In the genomic region with DNA sequence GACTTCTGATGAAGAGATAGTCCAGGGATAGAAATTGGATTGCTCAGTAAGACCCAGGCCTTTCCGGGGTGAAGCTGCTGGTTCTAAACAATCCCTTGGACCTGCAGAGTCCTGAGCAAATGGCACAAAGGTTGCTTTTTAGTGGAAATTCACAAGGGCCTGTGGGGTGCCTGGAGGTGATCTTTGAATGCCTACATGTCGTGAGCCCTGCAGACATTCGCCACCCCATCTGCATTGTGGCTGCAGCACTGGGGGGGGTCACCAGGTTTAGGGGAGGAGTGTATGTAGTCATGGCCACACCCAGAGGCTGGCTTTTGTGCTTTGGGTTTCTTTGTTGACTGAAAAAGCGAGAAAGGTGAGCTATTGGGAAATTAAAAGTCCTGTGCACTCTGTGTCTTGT, we compare ENCODE assay signal across 1 cellular context.
TF ChIP-seq lines count a peak whose summit lies in the region.

No MANE protein-coding gene starts in this region.

TF ChIP-seq in WTC11, 78 proteins besides CTCF, POLR2A, EP300 and RAD21:
- TF ChIP-seq, protein P1, sequence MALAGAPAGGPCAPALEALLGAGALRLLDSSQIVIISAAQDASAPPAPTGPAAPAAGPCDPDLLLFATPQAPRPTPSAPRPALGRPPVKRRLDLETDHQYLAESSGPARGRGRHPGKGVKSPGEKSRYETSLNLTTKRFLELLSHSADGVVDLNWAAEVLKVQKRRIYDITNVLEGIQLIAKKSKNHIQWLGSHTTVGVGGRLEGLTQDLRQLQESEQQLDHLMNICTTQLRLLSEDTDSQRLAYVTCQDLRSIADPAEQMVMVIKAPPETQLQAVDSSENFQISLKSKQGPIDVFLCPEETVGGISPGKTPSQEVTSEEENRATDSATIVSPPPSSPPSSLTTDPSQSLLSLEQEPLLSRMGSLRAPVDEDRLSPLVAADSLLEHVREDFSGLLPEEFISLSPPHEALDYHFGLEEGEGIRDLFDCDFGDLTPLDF (CRISPR knock-in tag; IDR thresholded peaks at IDR 0.05) = no peak
- no peak for TF ChIP-seq SMAD3 (CRISPR knock-in tag; IDR thresholded peaks at IDR 0.05; ENCODE audit: borderline replicate concordance)
- no peak for TF ChIP-seq JUN (CRISPR knock-in tag; IDR thresholded peaks at IDR 0.05)
- no peak for TF ChIP-seq ZNF671 (CRISPR knock-in tag; IDR thresholded peaks at IDR 0.05)
- no peak for TF ChIP-seq FOXJ3 (CRISPR knock-in tag; IDR thresholded peaks at IDR 0.05; ENCODE audit: borderline replicate concordance)
- no peak for TF ChIP-seq ZNF121 (CRISPR knock-in tag; IDR thresholded peaks at IDR 0.05)
- no peak for TF ChIP-seq FOXK1 (CRISPR knock-in tag; IDR thresholded peaks at IDR 0.05)
- no peak for TF ChIP-seq NR1H2 (CRISPR knock-in tag; IDR thresholded peaks at IDR 0.05)
- TF ChIP-seq, protein P2, sequence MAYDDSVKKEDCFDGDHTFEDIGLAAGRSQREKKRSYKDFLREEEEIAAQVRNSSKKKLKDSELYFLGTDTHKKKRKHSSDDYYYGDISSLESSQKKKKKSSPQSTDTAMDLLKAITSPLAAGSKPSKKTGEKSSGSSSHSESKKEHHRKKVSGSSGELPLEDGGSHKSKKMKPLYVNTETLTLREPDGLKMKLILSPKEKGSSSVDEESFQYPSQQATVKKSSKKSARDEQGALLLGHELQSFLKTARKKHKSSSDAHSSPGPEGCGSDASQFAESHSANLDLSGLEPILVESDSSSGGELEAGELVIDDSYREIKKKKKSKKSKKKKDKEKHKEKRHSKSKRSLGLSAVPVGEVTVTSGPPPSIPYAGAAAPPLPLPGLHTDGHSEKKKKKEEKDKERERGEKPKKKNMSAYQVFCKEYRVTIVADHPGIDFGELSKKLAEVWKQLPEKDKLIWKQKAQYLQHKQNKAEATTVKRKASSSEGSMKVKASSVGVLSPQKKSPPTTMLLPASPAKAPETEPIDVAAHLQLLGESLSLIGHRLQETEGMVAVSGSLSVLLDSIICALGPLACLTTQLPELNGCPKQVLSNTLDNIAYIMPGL (CRISPR knock-in tag; IDR thresholded peaks at IDR 0.05) = no peak
- TF ChIP-seq, protein P3, sequence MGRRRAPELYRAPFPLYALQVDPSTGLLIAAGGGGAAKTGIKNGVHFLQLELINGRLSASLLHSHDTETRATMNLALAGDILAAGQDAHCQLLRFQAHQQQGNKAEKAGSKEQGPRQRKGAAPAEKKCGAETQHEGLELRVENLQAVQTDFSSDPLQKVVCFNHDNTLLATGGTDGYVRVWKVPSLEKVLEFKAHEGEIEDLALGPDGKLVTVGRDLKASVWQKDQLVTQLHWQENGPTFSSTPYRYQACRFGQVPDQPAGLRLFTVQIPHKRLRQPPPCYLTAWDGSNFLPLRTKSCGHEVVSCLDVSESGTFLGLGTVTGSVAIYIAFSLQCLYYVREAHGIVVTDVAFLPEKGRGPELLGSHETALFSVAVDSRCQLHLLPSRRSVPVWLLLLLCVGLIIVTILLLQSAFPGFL (CRISPR knock-in tag; IDR thresholded peaks at IDR 0.05; ENCODE audit: borderline replicate concordance) = no peak
- no peak for TF ChIP-seq ZNF317 (CRISPR knock-in tag; IDR thresholded peaks at IDR 0.05; ENCODE audit: borderline replicate concordance, low read depth)
- no peak for TF ChIP-seq MXD4 (CRISPR knock-in tag; IDR thresholded peaks at IDR 0.05; ENCODE audit: borderline replicate concordance)
- TF ChIP-seq, protein P4, sequence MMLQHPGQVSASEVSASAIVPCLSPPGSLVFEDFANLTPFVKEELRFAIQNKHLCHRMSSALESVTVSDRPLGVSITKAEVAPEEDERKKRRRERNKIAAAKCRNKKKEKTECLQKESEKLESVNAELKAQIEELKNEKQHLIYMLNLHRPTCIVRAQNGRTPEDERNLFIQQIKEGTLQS (CRISPR knock-in tag; conservative IDR thresholded peaks at IDR 0.05) = no peak
- no peak for TF ChIP-seq JAZF1 (CRISPR knock-in tag; IDR thresholded peaks at IDR 0.05)
- TF ChIP-seq, protein P5, sequence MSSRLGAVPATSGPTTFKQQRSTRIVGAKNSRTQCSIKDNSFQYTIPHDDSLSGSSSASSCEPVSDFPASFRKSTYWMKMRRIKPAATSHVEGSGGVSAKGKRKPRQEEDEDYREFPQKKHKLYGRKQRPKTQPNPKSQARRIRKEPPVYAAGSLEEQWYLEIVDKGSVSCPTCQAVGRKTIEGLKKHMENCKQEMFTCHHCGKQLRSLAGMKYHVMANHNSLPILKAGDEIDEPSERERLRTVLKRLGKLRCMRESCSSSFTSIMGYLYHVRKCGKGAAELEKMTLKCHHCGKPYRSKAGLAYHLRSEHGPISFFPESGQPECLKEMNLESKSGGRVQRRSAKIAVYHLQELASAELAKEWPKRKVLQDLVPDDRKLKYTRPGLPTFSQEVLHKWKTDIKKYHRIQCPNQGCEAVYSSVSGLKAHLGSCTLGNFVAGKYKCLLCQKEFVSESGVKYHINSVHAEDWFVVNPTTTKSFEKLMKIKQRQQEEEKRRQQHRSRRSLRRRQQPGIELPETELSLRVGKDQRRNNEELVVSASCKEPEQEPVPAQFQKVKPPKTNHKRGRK (CRISPR knock-in tag; IDR thresholded peaks at IDR 0.05; ENCODE audit: borderline replicate concordance) = no peak
- TF ChIP-seq CBFB (CRISPR knock-in tag; IDR thresholded peaks at IDR 0.05; ENCODE audit: low read depth) = no peak
- TF ChIP-seq, protein P6, sequence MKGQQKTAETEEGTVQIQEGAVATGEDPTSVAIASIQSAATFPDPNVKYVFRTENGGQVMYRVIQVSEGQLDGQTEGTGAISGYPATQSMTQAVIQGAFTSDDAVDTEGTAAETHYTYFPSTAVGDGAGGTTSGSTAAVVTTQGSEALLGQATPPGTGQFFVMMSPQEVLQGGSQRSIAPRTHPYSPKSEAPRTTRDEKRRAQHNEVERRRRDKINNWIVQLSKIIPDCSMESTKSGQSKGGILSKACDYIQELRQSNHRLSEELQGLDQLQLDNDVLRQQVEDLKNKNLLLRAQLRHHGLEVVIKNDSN (CRISPR knock-in tag; IDR thresholded peaks at IDR 0.05) = no peak
